In the genomic region with DNA sequence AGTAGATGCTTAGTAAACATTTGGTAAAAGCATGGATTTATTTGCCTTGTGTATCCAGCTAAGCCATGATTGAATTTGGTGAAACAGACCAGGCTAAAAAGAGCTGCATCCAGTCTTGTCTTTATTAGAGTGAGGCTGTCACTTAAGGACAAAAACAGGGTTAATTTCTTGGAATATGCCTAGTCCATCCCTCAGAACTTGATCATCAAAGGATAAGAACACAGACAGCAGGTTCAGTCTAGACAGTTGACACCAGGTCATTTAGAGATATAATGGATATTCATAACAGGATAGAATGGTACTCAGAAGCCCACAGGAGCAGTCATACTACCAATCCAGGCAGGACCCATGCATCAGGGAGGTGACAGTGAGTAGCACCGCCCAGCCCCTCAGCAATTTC, we compare ENCODE assay signal across 22 cellular contexts.
"Had no signal": no experiment of that assay in that cellular context is flagged by ENCODE, and none has a peak within 500 bp of the region (broad histone marks: within the 10 kb centered on the region; RNA-seq: fewer than 3 reads in every experiment).

No MANE protein-coding gene starts in this region.

- ATAC-seq: stimulated activated effector memory CD8-positive, alpha-beta T cell treated with anti-CD3 and anti-CD28 coated beads, Interleukin-12 subunit alpha, Interleukin-12 subunit beta, amount 100 ng/mL, for 72 hours; stimulated activated memory B cell treated with anti-CD40 and anti-IgM and Interleukin-4, amounts not matched to agents 10 μg/mL and 1 μg/mL and 100 μg/mL, for 72 hours; stimulated activated naive B cell treated with anti-CD40 and anti-IgM and Interleukin-4, amounts not matched to agents 10 μg/mL and 1 μg/mL and 100 μg/mL, for 72 hours; stimulated activated naive CD8-positive, alpha-beta T cell treated with anti-CD3 and anti-CD28 coated beads, Interleukin-15, amount 100 ng/mL, for 72 hours; stimulated activated naive CD8-positive, alpha-beta T cell treated with anti-CD3 and anti-CD28 coated beads, Interleukin-15, Interleukin-2, amounts not matched to agents 100 U/mL and 50 U/mL, for 24 hours; upper lobe of right lung had no signal

- DNase-seq: stimulated activated CD4-positive, alpha-beta T cell treated with anti-CD3 and anti-CD28 coated beads, Interleukin-2, amount 100 ng/mL, for 48 hours; stimulated activated CD4-positive, alpha-beta T cell treated with anti-CD3 and anti-CD28 coated beads, Interleukin-4, amount 100 ng/mL, for 1 hour; stimulated activated CD4-positive, alpha-beta T cell treated with anti-CD3 and anti-CD28 coated beads, Interleukin-4, amount 100 ng/mL, for 24 hours; stimulated activated CD4-positive, alpha-beta T cell treated with anti-CD3 and anti-CD28 coated beads, Interleukin-4, amount 100 ng/mL, for 4 hours; stimulated activated CD8-positive, alpha-beta memory T cell treated with anti-CD3 and anti-CD28 coated beads, Interleukin-4, amount 100 ng/mL, for 48 hours; stimulated activated naive B cell treated with anti-CD40 and anti-IgM and Interleukin-4, amounts not matched to agents 10 μg/mL and 1 μg/mL and 100 μg/mL, for 72 hours; stimulated activated naive CD4-positive, alpha-beta T cell; stimulated activated naive CD4-positive, alpha-beta T cell treated with Interleukin-2 at 50 U/mL for 16 hours; stimulated activated naive CD8-positive, alpha-beta T cell treated with anti-CD3 and anti-CD28 coated beads, Interleukin-15, amount 100 ng/mL, for 72 hours; stimulated activated naive CD8-positive, alpha-beta T cell treated with anti-CD3 and anti-CD28 coated beads, Interleukin-15, Interleukin-2, amounts not matched to agents 100 U/mL and 50 U/mL, for 24 hours; stomach; substantia nigra; testis; thyroid gland; tibial artery; transverse colon; trophoblast cell; upper lobe of left lung; upper lobe of right lung; uterus had no signal
